ENCODE assay signal across 20 cellular contexts in the genomic region with DNA sequence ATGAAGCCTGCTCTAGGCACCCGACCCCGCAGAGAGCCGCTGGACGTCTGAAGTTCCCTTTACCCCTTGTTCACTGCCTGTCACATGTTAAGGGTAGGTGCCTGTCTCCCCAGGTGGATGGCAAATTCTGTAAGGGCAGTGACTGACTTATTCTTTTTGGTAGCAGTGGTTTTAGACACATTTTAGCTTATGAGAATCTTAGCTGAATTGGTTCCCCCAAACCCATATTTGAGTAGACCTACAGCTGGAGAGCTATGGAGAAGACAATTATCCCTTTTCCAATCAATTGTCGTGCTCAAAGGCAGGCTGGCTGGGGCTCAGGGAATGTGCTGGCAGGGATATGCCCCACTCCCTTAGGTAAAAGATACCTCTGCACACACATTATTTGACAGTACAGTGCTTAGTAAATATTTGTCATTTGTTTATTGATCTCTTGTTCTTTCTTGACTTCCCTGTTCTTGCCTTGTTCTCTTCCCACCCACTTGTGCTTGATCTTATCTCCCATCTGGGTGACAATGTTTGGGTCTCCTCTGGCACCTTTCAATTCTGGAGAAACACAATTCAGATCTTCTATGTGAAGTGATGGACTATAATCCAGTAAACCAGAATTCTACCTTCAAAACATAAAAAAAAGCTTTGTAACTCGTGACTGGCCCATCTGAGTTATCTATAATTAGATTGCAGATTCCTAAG.
DNase-seq lines count a peak whose midpoint lies in the region; ATAC-seq and TF ChIP-seq lines count a peak whose summit lies in the region.
"Had no signal": no experiment of that assay in that cellular context is flagged by ENCODE, and none has a peak within 500 bp of the region (broad histone marks: within the 10 kb centered on the region; RNA-seq: fewer than 3 reads in every experiment).

No MANE protein-coding gene starts in this region.

- WGBS in prostate gland = 73% methylated on average over 6 of the region's 6 CpGs

- DNase-seq in ELR (ENCODE audit: low read depth) (peak; percentile 3), T-helper 17 cell (no peak), fibroblast of the aortic adventitia (ENCODE audit: low read depth) (peak; percentile 57), prostate gland (ENCODE audit: low spot score) (peak; percentile 50), NCI-H1417 (lab: John Stamatoyannopoulos, UW) (no peak), DMS79 (lab: John Stamatoyannopoulos, UW) (no peak), GM10248 (ENCODE audit: extremely low spot score) (no peak)
- DNase-seq in stimulated activated CD4-positive, alpha-beta T cell treated with anti-CD3 and anti-CD28 coated beads, Interleukin-2, amount 100 ng/mL, for 48 hours = no peak
- DNase-seq: activated CD4-positive, alpha-beta T cell treated with anti-CD3 and anti-CD28 coated beads, Interleukin-2, amount 50 U/mL, for 4 hours; activated T-cell treated with anti-CD3 and anti-CD28 coated beads, Interleukin-2, amount 50 U/mL, for 4 hours; BE2C; effector CD4-positive, alpha-beta T cell; hypothalamus; Karpas-422; kidney glomerular epithelial cell; NCI-H2171 treated with DMSO at 0.1 percent for 48 hours; nucleus accumbens; stimulated activated CD4-positive, alpha-beta T cell treated with anti-CD3 and anti-CD28 coated beads, Interleukin-4, amount 100 ng/mL, for 4 hours; thyroid gland had no signal

- peaks cover 7% of the 10 kb centered on the region for H3K4me1 ChIP-seq in prostate gland (replicated peaks)

- peak; percentile 20 for ATAC-seq in T-helper 17 cell
- ATAC-seq: activated naive CD4-positive, alpha-beta T cell treated with anti-CD3 and anti-CD28 coated beads, Interleukin-2, amount 50 U/mL, for 72 hours; activated T-cell treated with anti-CD3 and anti-CD28 coated beads, Interleukin-2, amount 50 U/mL, for 4 hours had no signal

- TF ChIP-seq CTCF in fibroblast of the aortic adventitia (IDR thresholded peaks at IDR 0.05; ENCODE audit: insufficient read depth, low read length) (no peak), prostate gland (IDR thresholded peaks at IDR 0.05) (no peak), GM10248 (IDR thresholded peaks at IDR 0.05; ENCODE audit: control extremely low read depth, extremely low read depth, low read depth, missing control alignments) (no peak)

- H3K27ac Mint-ChIP-seq in T-helper 17 cell = peak overlapping the region; percentile 47
- H3K27ac Mint-ChIP-seq: activated naive CD4-positive, alpha-beta T cell treated with anti-CD3 and anti-CD28 coated beads, Interleukin-2, amount 50 U/mL, for 72 hours had no signal

- POLR2A ChIA-PET in GM10248 (lab: Yijun Ruan, JAX) = no interaction called here

- H3K4me3 ChIP-seq in fibroblast of the aortic adventitia (ENCODE audit: low read depth, low read length) (no peak overlapping the region), prostate gland (no peak overlapping the region)
- H3K4me3 ChIP-seq: thyroid gland had no signal

- peaks cover 0 to 3% of the 10 kb centered on the region in 2 donors for H3K36me3 ChIP-seq in prostate gland

- CTCF ChIA-PET in GM10248 (lab: Yijun Ruan, JAX) = interaction anchor here (0.9 to 3.9 kb wide), 8 partner anchors 7 to 781 kb away, joined by 3 to 21 read pairs (median 4); no protein-coding TSS in a partner anchor

- H3K27ac ChIP-seq in prostate gland = no peak overlapping the region
- H3K27ac ChIP-seq: thyroid gland had no signal

- no peaks in the 10 kb centered on the region for H3K27me3 Mint-ChIP-seq in T-helper 17 cell

- intact Hi-C loops in prostate gland (cut with DNase I) = no loop called here

- no peak for TF ChIP-seq POLR2A in prostate gland (IDR thresholded peaks at IDR 0.05)

- H3K36me3 Mint-ChIP-seq in T-helper 17 cell (ENCODE audit: low read depth) = peaks cover 8% of the 10 kb centered on the region

- H3K27me3 ChIP-seq in prostate gland (replicated peaks; ENCODE audit: insufficient read depth) = no peaks in the 10 kb centered on the region
- H3K27me3 ChIP-seq: BE2C, thyroid gland had no signal

- H3K9me3 ChIP-seq in T-helper 17 cell (ENCODE audit: control insufficient read depth, low read length, poor library complexity, severe bottlenecking) = no peaks in the 10 kb centered on the region
- H3K9me3 ChIP-seq in prostate gland = no peaks in the 10 kb centered on the region
- H3K9me3 ChIP-seq: BE2C, thyroid gland had no signal

- peaks cover 13% of the 10 kb centered on the region for H3K4me1 Mint-ChIP-seq in T-helper 17 cell

- no peak overlapping the region for H3K4me3 Mint-ChIP-seq in T-helper 17 cell
- H3K4me3 Mint-ChIP-seq: activated T-cell treated with anti-CD3 and anti-CD28 coated beads, Interleukin-2, amount 50 U/mL, for 4 hours had no signal

Comparison
In these comparisons a context has a peak if more than half of its experiments do, and no peak if none do; other contexts are left out.
1. DNase-seq: peak in ELR (single experiment), fibroblast of the aortic adventitia (single experiment) and prostate gland (single experiment); none in T-helper 17 cell (0 of 3), NCI-H1417 (0 of 3), stimulated activated CD4-positive, alpha-beta T cell treated with anti-CD3 and anti-CD28 coated beads, Interleukin-2, amount 100 ng/mL, for 48 hours (0 of 2), DMS79 (single experiment) and GM10248 (single experiment).